In genomic region chr17:64118452-64118979, GRCh38 we compare ENCODE assay signal across 9 cellular contexts. TPM values are rescaled to one million over a fixed set of nuclear protein-coding genes. Genes with fewer than 3 reads are reported as not detected.
DNase-seq lines count a peak whose midpoint lies in the region; ATAC-seq and TF ChIP-seq lines count a peak whose summit lies in the region.
"Had no signal": no experiment of that assay in that cellular context is flagged by ENCODE, and none has a peak within 500 bp of the region (broad histone marks: within the 10 kb centered on the region; RNA-seq: fewer than 3 reads in every experiment).

No MANE protein-coding gene starts in this region.

- no peaks in the 10 kb centered on the region for H3K4me1 ChIP-seq in colonic mucosa
- H3K4me1 ChIP-seq in parathyroid adenoma: peaks cover 19% of the 10 kb centered on the region
- no peaks in the 10 kb centered on the region for H3K4me1 ChIP-seq in HAP-1

- H2AFZ ChIP-seq in parathyroid adenoma: peak overlapping the region; percentile 16

- H3K9ac ChIP-seq in colonic mucosa (ENCODE audit: low read depth in 2 of 2, low read length in 2 of 2): no peak overlapping the region
- no peak overlapping the region for H3K9ac ChIP-seq in parathyroid adenoma

- H3K36me3 ChIP-seq in colonic mucosa (no peaks in the 10 kb centered on the region), parathyroid adenoma (ENCODE audit: control insufficient read depth, insufficient read depth, low read length) (no peaks in the 10 kb centered on the region), HAP-1 (replicated peaks) (no peaks in the 10 kb centered on the region)

- no peak for ATAC-seq in stimulated activated naive B cell treated with anti-CD40 and anti-IgM and Interleukin-4, amounts not matched to agents 10 μg/mL and 1 μg/mL and 100 μg/mL, for 72 hours (replicated peaks)
- ATAC-seq in GM19397 (IDR thresholded peaks at IDR 0.05; ENCODE audit: unreplicated experiment): no peak
- ATAC-seq: natural killer cell had no signal

- H3K4me3 Mint-ChIP-seq in stimulated activated naive B cell treated with anti-CD40 and anti-IgM and Interleukin-4, amounts not matched to agents 10 μg/mL and 1 μg/mL and 100 μg/mL, for 72 hours: no peak overlapping the region
- H3K4me3 Mint-ChIP-seq: natural killer cell had no signal

- no peaks in the 10 kb centered on the region for H3K36me3 Mint-ChIP-seq in stimulated activated naive B cell treated with anti-CD40 and anti-IgM and Interleukin-4, amounts not matched to agents 10 μg/mL and 1 μg/mL and 100 μg/mL, for 72 hours
- H3K36me3 Mint-ChIP-seq: natural killer cell had no signal

- H3K27me3 ChIP-seq in colonic mucosa: no peaks in the 10 kb centered on the region
- no peaks in the 10 kb centered on the region for H3K27me3 ChIP-seq in parathyroid adenoma (ENCODE audit: control insufficient read depth, insufficient read depth, low read length)
- H3K27me3 ChIP-seq in HAP-1 (ENCODE audit: low read depth): no peaks in the 10 kb centered on the region

- H3K4me2 ChIP-seq in parathyroid adenoma (ENCODE audit: low read length): no peak overlapping the region

- in situ Hi-C loops in HAP-1 (cut with MboI; ENCODE audit: low sequenced_read_pairs): no loop called here

- no peaks in the 10 kb centered on the region for H3K9me3 Mint-ChIP-seq in stimulated activated naive B cell treated with anti-CD40 and anti-IgM and Interleukin-4, amounts not matched to agents 10 μg/mL and 1 μg/mL and 100 μg/mL, for 72 hours
- H3K9me3 Mint-ChIP-seq: natural killer cell had no signal

- peak; percentile 39 for DNase-seq in HEK293T (ENCODE audit: extremely low spot score)
- DNase-seq in NCI-H345 treated with DMSO at 0.1 percent for 48 hours (lab: John Stamatoyannopoulos, UW; ENCODE audit: unreplicated experiment): peak; percentile 42
- DNase-seq in colonic mucosa: peak; percentile 36
- DNase-seq in stimulated activated naive B cell treated with anti-CD40 and anti-IgM and Interleukin-4, amounts not matched to agents 10 μg/mL and 1 μg/mL and 100 μg/mL, for 72 hours: no peak
- no peak for DNase-seq in HAP-1 (ENCODE audit: low spot score in 2 of 2)
- no peak for DNase-seq in NCI-H1048 (lab: John Stamatoyannopoulos, UW)
- DNase-seq: natural killer cell had no signal

- no peak overlapping the region for H3K4me3 ChIP-seq in colonic mucosa
- no peak overlapping the region for H3K4me3 ChIP-seq in parathyroid adenoma (ENCODE audit: low read depth, low read length)
- H3K4me3 ChIP-seq in HAP-1: no peak overlapping the region

- TF ChIP-seq CTCF in colonic mucosa (IDR thresholded peaks at IDR 0.05) (no peak), parathyroid adenoma (IDR thresholded peaks at IDR 0.05) (no peak)

- H3K27ac ChIP-seq in colonic mucosa: no peak overlapping the region
- no peak overlapping the region for H3K27ac ChIP-seq in parathyroid adenoma

- intact Hi-C loops in colonic mucosa (cut with DNase I): no loop called here

- POLR2A ChIA-PET in HEK293T (lab: Yijun Ruan, JAX): interaction anchor here (1.2 kb wide), 2 partner anchors 9 to 27 kb away, joined by 3 to 7 read pairs; no protein-coding TSS in a partner anchor

- H3K9me3 ChIP-seq in colonic mucosa: no peaks in the 10 kb centered on the region
- no peaks in the 10 kb centered on the region for H3K9me3 ChIP-seq in parathyroid adenoma (ENCODE audit: control insufficient read depth, low read length)
- no peaks in the 10 kb centered on the region for H3K9me3 ChIP-seq in HAP-1

- H3K79me2 ChIP-seq in parathyroid adenoma: peaks cover 45% of the 10 kb centered on the region

- H3K4me1 Mint-ChIP-seq in stimulated activated naive B cell treated with anti-CD40 and anti-IgM and Interleukin-4, amounts not matched to agents 10 μg/mL and 1 μg/mL and 100 μg/mL, for 72 hours: peaks cover 17 to 25% of the 10 kb centered on the region in 2 donors

- H3K27ac Mint-ChIP-seq in stimulated activated naive B cell treated with anti-CD40 and anti-IgM and Interleukin-4, amounts not matched to agents 10 μg/mL and 1 μg/mL and 100 μg/mL, for 72 hours: no peak overlapping the region
- H3K27ac Mint-ChIP-seq: natural killer cell had no signal

- CTCF ChIA-PET in HEK293T (lab: Yijun Ruan, JAX): interaction anchor here (1.0 to 1.5 kb wide), 2 partner anchors 15 to 28 kb away, joined by 7 read pairs; no protein-coding TSS in a partner anchor

- H3K27me3 Mint-ChIP-seq in stimulated activated naive B cell treated with anti-CD40 and anti-IgM and Interleukin-4, amounts not matched to agents 10 μg/mL and 1 μg/mL and 100 μg/mL, for 72 hours: no peaks in the 10 kb centered on the region

TF ChIP-seq in HEK293T, 16 proteins besides CTCF, POLR2A, EP300 and RAD21:
- TF ChIP-seq TARDBP (IDR thresholded peaks at IDR 0.05) (no peak), HDGF (IDR thresholded peaks at IDR 0.05; ENCODE audit: borderline replicate concordance) (no peak), SP1 (IDR thresholded peaks at IDR 0.05) (no peak), ARNT (IDR thresholded peaks at IDR 0.05) (no peak), FOXA1 (IDR thresholded peaks at IDR 0.05) (no peak), ZNF384 (IDR thresholded peaks at IDR 0.05) (no peak), FOXK2 (IDR thresholded peaks at IDR 0.05) (no peak), LEF1 (IDR thresholded peaks at IDR 0.05; ENCODE audit: borderline replicate concordance) (no peak), ELF4 (IDR thresholded peaks at IDR 0.05) (no peak), FOXM1 (IDR thresholded peaks at IDR 0.05; ENCODE audit: borderline replicate concordance) (no peak), CTBP1 (IDR thresholded peaks at IDR 0.05; ENCODE audit: borderline replicate concordance) (no peak), BHLHE40 (IDR thresholded peaks at IDR 0.05; ENCODE audit: borderline replicate concordance) (no peak), NFRKB (IDR thresholded peaks at IDR 0.05) (no peak)

RNA-seq across cellular contexts. Expression of gene ERN1, which starts 11.4 kb away (rescaled TPM):
- total RNA-seq in colonic mucosa: 10 to 100 TPM; 19.2 to 19.6 TPM

Comparison
In these comparisons a context has a peak if more than half of its experiments do, and no peak if none do; other contexts are left out.
1. DNase-seq: peak in HEK293T (single experiment), NCI-H345 treated with DMSO at 0.1 percent for 48 hours (single experiment) and colonic mucosa (single experiment); none in stimulated activated naive B cell treated with anti-CD40 and anti-IgM and Interleukin-4, amounts not matched to agents 10 μg/mL and 1 μg/mL and 100 μg/mL, for 72 hours (single experiment), HAP-1 (0 of 2) and NCI-H1048 (single experiment).